38 cellular contexts compared by ENCODE assay signal in the genomic region with DNA sequence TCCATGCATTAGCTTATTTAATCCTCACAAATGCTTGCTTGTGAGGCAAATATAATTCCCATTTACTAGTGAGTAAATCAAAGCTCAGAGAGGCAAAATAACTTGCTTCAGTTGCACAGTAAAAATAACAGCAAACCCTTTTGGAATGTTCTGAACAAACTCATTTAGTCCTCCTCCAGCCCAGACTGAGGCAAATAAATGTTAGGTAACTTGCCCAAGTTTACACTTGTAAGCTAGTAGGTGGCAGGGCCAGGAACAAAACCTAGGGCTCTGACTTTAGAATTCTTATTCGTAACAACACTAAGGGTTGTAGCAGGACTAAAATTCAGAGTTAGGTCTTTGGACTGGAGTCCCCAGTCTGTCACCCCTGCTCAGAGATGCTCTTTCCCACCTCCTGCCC.
"Had no signal": no experiment of that assay in that cellular context is flagged by ENCODE, and none has a peak within 500 bp of the region (broad histone marks: within the 10 kb centered on the region; RNA-seq: fewer than 3 reads in every experiment).

No MANE protein-coding gene starts in this region.

- H3K4me1 ChIP-seq: adrenal gland, body of pancreas had no signal

- DNase-seq: activated B cell treated with CpG ODN at 0.5 μM for 24 hours; activated CD4-positive, alpha-beta memory T cell treated with anti-CD3 and anti-CD28 coated beads for 36 hours; activated CD4-positive, alpha-beta T cell treated with anti-CD3 and anti-CD28 coated beads for 4 hours; activated CD4-positive, alpha-beta T cell treated with anti-CD3 and anti-CD28 coated beads, Interleukin-2, amount 10 ng/mL, durations not matched to agents 24 days and 14 days; activated CD4-positive, alpha-beta T cell treated with anti-CD3 and anti-CD28 coated beads, Interleukin-2, amount 50 U/mL, for 1 hour; activated CD4-positive, alpha-beta T cell treated with anti-CD3 and anti-CD28 coated beads, Interleukin-2, amount 50 U/mL, for 4 hours; activated CD4-positive, CD25-positive, alpha-beta regulatory T cell treated with anti-CD3 and anti-CD28 coated beads, Interleukin-2, amount 50 U/mL, for 72 hours; activated CD8-positive, alpha-beta memory T cell treated with anti-CD3 and anti-CD28 coated beads, Interleukin-2, amount 50 U/mL, for 4 hours; activated CD8-positive, alpha-beta T cell treated with anti-CD3 and anti-CD28 coated beads for 36 hours; activated effector memory CD4-positive, alpha-beta T cell treated with anti-CD3 and anti-CD28 coated beads, Interleukin-2, amount 50 U/mL, for 16 hours; activated gamma-delta T cell treated with Interleukin-2 at 50 U/mL for 16 hours; activated naive CD4-positive, alpha-beta T cell; activated naive CD4-positive, alpha-beta T cell treated with anti-CD3 and anti-CD28 coated beads for 36 hours; activated naive CD4-positive, alpha-beta T cell treated with anti-CD3 and anti-CD28 coated beads, Interleukin-2, amount 50 U/mL, for 16 hours; activated naive CD8-positive, alpha-beta T cell treated with anti-CD3 and anti-CD28 coated beads for 36 hours; activated T-cell treated with anti-CD3 and anti-CD28 coated beads for 4 hours; activated T-cell treated with anti-CD3 and anti-CD28 coated beads, Interleukin-2, amount 50 U/mL, for 1 hour; activated T-cell treated with anti-CD3 and anti-CD28 coated beads, Interleukin-2, amount 50 U/mL, for 4 hours; activated T-cell treated with anti-CD3 and anti-CD28 coated beads, Interleukin-2, amount 50 U/mL, for 72 hours; adrenal gland; amniotic stem cell; aorta; body of pancreas; caudate nucleus; cerebellar nuclear complex; SW 1271; T-helper 1 cell; T-helper 2 cell; T-helper 9 cell had no signal

- H3K9me3 Mint-ChIP-seq: activated B cell treated with CpG ODN at 0.5 μM for 24 hours; activated CD4-positive, alpha-beta memory T cell treated with anti-CD3 and anti-CD28 coated beads for 36 hours; activated CD4-positive, alpha-beta T cell treated with anti-CD3 and anti-CD28 coated beads, Interleukin-2, amount 10 ng/mL, durations not matched to agents 24 days and 14 days; activated CD8-positive, alpha-beta T cell treated with anti-CD3 and anti-CD28 coated beads for 36 hours; activated naive CD4-positive, alpha-beta T cell treated with anti-CD3 and anti-CD28 coated beads for 36 hours; activated naive CD4-positive, alpha-beta T cell treated with anti-CD3 and anti-CD28 coated beads, Interleukin-2, amount 50 U/mL, for 72 hours; activated naive CD8-positive, alpha-beta T cell treated with anti-CD3 and anti-CD28 coated beads for 36 hours; activated T-cell treated with anti-CD3 and anti-CD28 coated beads, Interleukin-2, amount 50 U/mL, for 4 hours; activated T-cell treated with anti-CD3 and anti-CD28 coated beads, Interleukin-2, amount 50 U/mL, for 72 hours; activated T-helper 1 cell treated with anti-CD3 and anti-CD28 coated beads, Interleukin-12 subunit alpha, Interleukin-12 subunit beta, Interleukin-2, Interleukin-4 antibody, amounts not matched to agents 30 ng/mL and 10 ng/mL and 1 ng/mL, durations not matched to agents 14 hours and 24 hours and 36 hours; activated T-helper 17 cell treated with anti-CD3 and anti-CD28 coated beads, Interleukin-2, amount 50 U/mL, for 72 hours; central memory CD8-positive, alpha-beta T cell; T-helper 1 cell treated with Interleukin-12 subunit alpha and Interleukin-12 subunit beta and Interleukin-4 antibody, amounts not matched to agents 30 μg/mL and 1 μg/mL, for 36 hours; T-helper 2 cell treated with Interferon-gamma antibody and Interleukin-4, amounts not matched to agents 5 μg/mL and 100 μg/mL, for 36 hours had no signal

- H3K36me3 Mint-ChIP-seq: activated CD4-positive, alpha-beta memory T cell treated with anti-CD3 and anti-CD28 coated beads for 36 hours; activated naive CD4-positive, alpha-beta T cell treated with anti-CD3 and anti-CD28 coated beads, Interleukin-2, amount 50 U/mL, for 72 hours; activated naive CD8-positive, alpha-beta T cell treated with anti-CD3 and anti-CD28 coated beads for 36 hours had no signal

- H3K27me3 ChIP-seq: adrenal gland, body of pancreas had no signal

- H3K27ac ChIP-seq: adrenal gland, body of pancreas, VCaP had no signal

- ATAC-seq: activated CD8-positive, alpha-beta T cell treated with anti-CD3 and anti-CD28 coated beads for 36 hours; activated naive CD4-positive, alpha-beta T cell treated with anti-CD3 and anti-CD28 coated beads, Interleukin-2, amount 50 U/mL, for 72 hours; activated T-cell treated with anti-CD3 and anti-CD28 coated beads, Interleukin-2, amount 50 U/mL, for 4 hours; body of pancreas had no signal

- H3K4me3 Mint-ChIP-seq: activated B cell treated with CpG ODN at 0.5 μM for 24 hours; activated CD4-positive, alpha-beta memory T cell treated with anti-CD3 and anti-CD28 coated beads for 36 hours; activated CD4-positive, alpha-beta T cell treated with anti-CD3 and anti-CD28 coated beads, Interleukin-2, amount 10 ng/mL, durations not matched to agents 24 days and 14 days; activated CD8-positive, alpha-beta T cell treated with anti-CD3 and anti-CD28 coated beads for 36 hours; activated naive CD4-positive, alpha-beta T cell treated with anti-CD3 and anti-CD28 coated beads for 36 hours; activated naive CD8-positive, alpha-beta T cell treated with anti-CD3 and anti-CD28 coated beads for 36 hours; activated T-cell treated with anti-CD3 and anti-CD28 coated beads, Interleukin-2, amount 50 U/mL, for 4 hours; activated T-cell treated with anti-CD3 and anti-CD28 coated beads, Interleukin-2, amount 50 U/mL, for 72 hours; activated T-helper 1 cell treated with anti-CD3 and anti-CD28 coated beads, Interleukin-12 subunit alpha, Interleukin-12 subunit beta, Interleukin-2, Interleukin-4 antibody, amounts not matched to agents 30 ng/mL and 10 ng/mL and 1 ng/mL, durations not matched to agents 14 hours and 24 hours and 36 hours; activated T-helper 17 cell treated with anti-CD3 and anti-CD28 coated beads, Interleukin-2, amount 50 U/mL, for 72 hours; central memory CD8-positive, alpha-beta T cell; T-helper 1 cell treated with Interleukin-12 subunit alpha and Interleukin-12 subunit beta and Interleukin-4 antibody, amounts not matched to agents 30 μg/mL and 1 μg/mL, for 36 hours; T-helper 2 cell treated with Interferon-gamma antibody and Interleukin-4, amounts not matched to agents 5 μg/mL and 100 μg/mL, for 36 hours had no signal

- FAIRE-seq: astrocyte, TTC549 had no signal

- H3K36me3 ChIP-seq: adrenal gland had no signal

- H3K27ac Mint-ChIP-seq: activated B cell treated with CpG ODN at 0.5 μM for 24 hours; activated CD4-positive, alpha-beta memory T cell treated with anti-CD3 and anti-CD28 coated beads for 36 hours; activated CD4-positive, alpha-beta T cell treated with anti-CD3 and anti-CD28 coated beads, Interleukin-2, amount 10 ng/mL, durations not matched to agents 24 days and 14 days; activated CD8-positive, alpha-beta T cell treated with anti-CD3 and anti-CD28 coated beads for 36 hours; activated naive CD4-positive, alpha-beta T cell treated with anti-CD3 and anti-CD28 coated beads for 36 hours; activated naive CD4-positive, alpha-beta T cell treated with anti-CD3 and anti-CD28 coated beads, Interleukin-2, amount 50 U/mL, for 72 hours; activated naive CD8-positive, alpha-beta T cell treated with anti-CD3 and anti-CD28 coated beads for 36 hours; activated T-cell treated with anti-CD3 and anti-CD28 coated beads, Interleukin-2, amount 50 U/mL, for 72 hours; activated T-helper 1 cell treated with anti-CD3 and anti-CD28 coated beads, Interleukin-12 subunit alpha, Interleukin-12 subunit beta, Interleukin-2, Interleukin-4 antibody, amounts not matched to agents 30 ng/mL and 10 ng/mL and 1 ng/mL, durations not matched to agents 14 hours and 24 hours and 36 hours; activated T-helper 17 cell treated with anti-CD3 and anti-CD28 coated beads, Interleukin-2, amount 50 U/mL, for 72 hours; T-helper 1 cell treated with Interleukin-12 subunit alpha and Interleukin-12 subunit beta and Interleukin-4 antibody, amounts not matched to agents 30 μg/mL and 1 μg/mL, for 36 hours; T-helper 2 cell treated with Interferon-gamma antibody and Interleukin-4, amounts not matched to agents 5 μg/mL and 100 μg/mL, for 36 hours had no signal

- H3K4me1 Mint-ChIP-seq: activated B cell treated with CpG ODN at 0.5 μM for 24 hours; central memory CD8-positive, alpha-beta T cell had no signal

- H3K9me3 ChIP-seq: adrenal gland, body of pancreas had no signal

- H3K4me3 ChIP-seq: adrenal gland, body of pancreas had no signal
